17 cellular contexts compared by ENCODE assay signal in genomic region chr2:2134037-2134436, GRCh38.
"Had no signal": no experiment of that assay in that cellular context is flagged by ENCODE, and none has a peak within 500 bp of the region (broad histone marks: within the 10 kb centered on the region; RNA-seq: fewer than 3 reads in every experiment).

No MANE protein-coding gene starts in this region.

- H3K4me3 ChIP-seq: coronary artery, gastrocnemius medialis, heart left ventricle had no signal

- H3K27ac ChIP-seq: coronary artery, gastrocnemius medialis, heart left ventricle had no signal

- H3K4me1 ChIP-seq: gastrocnemius medialis, heart left ventricle had no signal

- ATAC-seq: activated CD8-positive, alpha-beta memory T cell treated with anti-CD3 and anti-CD28 coated beads, Interleukin-2, amount 10 ng/mL, durations not matched to agents 7 days and 5 days; activated T-helper 17 cell treated with anti-CD3 and anti-CD28 coated beads, Interleukin-2, amount 50 U/mL, for 72 hours; esophagus mucosa; gastrocnemius medialis; heart left ventricle; left ventricle myocardium superior had no signal

- H3K9me3 ChIP-seq: gastrocnemius medialis had no signal

- H3K27me3 ChIP-seq: gastrocnemius medialis had no signal

- DNase-seq: activated B cell treated with CpG ODN at 0.5 μM for 24 hours; activated CD4-positive, alpha-beta memory T cell treated with anti-CD3 and anti-CD28 coated beads, Interleukin-2, amount 10 ng/mL, durations not matched to agents 7 days and 5 days; activated CD4-positive, alpha-beta T cell treated with anti-CD3 and anti-CD28 coated beads for 48 hours; activated CD8-positive, alpha-beta memory T cell treated with anti-CD3 and anti-CD28 coated beads, Interleukin-2, amount 10 ng/mL, durations not matched to agents 7 days and 5 days; activated naive CD4-positive, alpha-beta T cell treated with Interleukin-2 at 50 U/mL for 16 hours; activated T-cell treated with anti-CD3 and anti-CD28 coated beads, Interleukin-2, amount 50 U/mL, for 1 hour; central memory CD4-positive, alpha-beta T cell; gastrocnemius medialis; heart left ventricle; kidney; left ventricle myocardium superior; occipital lobe; posterior cingulate gyrus; stimulated activated naive CD4-positive, alpha-beta T cell had no signal

- H3K36me3 ChIP-seq: gastrocnemius medialis, heart left ventricle had no signal
